25 cellular contexts compared by ENCODE assay signal in the genomic region with DNA sequence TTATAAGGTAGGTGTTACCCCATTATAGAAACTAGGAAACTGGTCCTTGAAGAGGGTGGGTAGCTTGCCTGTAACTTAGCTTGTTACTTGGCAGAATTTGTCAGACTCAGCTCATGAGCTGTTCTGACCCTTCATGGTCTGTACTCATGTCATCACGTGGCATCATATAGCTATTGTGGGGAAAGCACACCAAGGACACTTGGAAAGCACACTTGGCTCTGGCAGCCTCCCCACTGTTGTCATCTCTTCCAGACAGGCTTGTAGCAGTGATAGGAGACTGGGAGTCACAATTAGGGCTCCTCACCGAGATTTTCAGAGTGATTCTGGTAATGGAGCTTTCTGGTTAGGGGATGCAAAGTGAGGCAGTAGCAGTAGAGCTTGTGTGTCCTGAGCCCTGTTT.
"Had no signal": no experiment of that assay in that cellular context is flagged by ENCODE, and none has a peak within 500 bp of the region (broad histone marks: within the 10 kb centered on the region; RNA-seq: fewer than 3 reads in every experiment).

No MANE protein-coding gene starts in this region.

- H3K4me1 ChIP-seq: right lobe of liver, vagina had no signal

- H3K27ac Mint-ChIP-seq: activated CD8-positive, alpha-beta memory T cell treated with anti-CD3 and anti-CD28 coated beads, Interleukin-2, amount 10 ng/mL, durations not matched to agents 7 days and 5 days; activated CD8-positive, alpha-beta T cell treated with anti-CD3 and anti-CD28 coated beads, Interleukin-2, amount 10 ng/mL, durations not matched to agents 7 days and 5 days; activated naive CD4-positive, alpha-beta T cell treated with anti-CD3 and anti-CD28 coated beads, Interleukin-2, amount 10 ng/mL, durations not matched to agents 7 days and 5 days; activated naive CD8-positive, alpha-beta T cell treated with anti-CD3 and anti-CD28 coated beads, Interleukin-2, amount 10 ng/mL, durations not matched to agents 7 days and 5 days; memory B cell; natural killer cell treated with Interleukin-12 subunit alpha and Interleukin-12 subunit beta and Interleukin-15 and Interleukin-18, amount 100 ng/mL, for 72 hours; stimulated activated effector memory CD8-positive, alpha-beta T cell treated with anti-CD3 and anti-CD28 coated beads, Interleukin-12 subunit alpha, Interleukin-12 subunit beta, amount 100 ng/mL, for 72 hours; stimulated activated naive CD8-positive, alpha-beta T cell treated with anti-CD3 and anti-CD28 coated beads, Interleukin-15, Interleukin-2, amounts not matched to agents 100 ng/mL and 50 ng/mL, for 24 hours; T-helper 2 cell treated with Interferon-gamma antibody and Interleukin-4, amounts not matched to agents 5 μg/mL and 100 μg/mL, for 36 hours had no signal

- ATAC-seq: activated CD4-positive, alpha-beta T cell treated with anti-CD3 and anti-CD28 coated beads for 36 hours; activated CD8-positive, alpha-beta memory T cell treated with anti-CD3 and anti-CD28 coated beads, Interleukin-2, amount 10 ng/mL, durations not matched to agents 7 days and 5 days; activated CD8-positive, alpha-beta T cell treated with anti-CD3 and anti-CD28 coated beads, Interleukin-2, amount 10 ng/mL, durations not matched to agents 7 days and 5 days; foreskin keratinocyte; natural killer cell treated with Interleukin-12 subunit alpha and Interleukin-12 subunit beta and Interleukin-15 and Interleukin-18, amount 100 ng/mL, for 72 hours; right lobe of liver; stimulated activated effector memory CD8-positive, alpha-beta T cell treated with anti-CD3 and anti-CD28 coated beads, Interleukin-12 subunit alpha, Interleukin-12 subunit beta, amount 100 ng/mL, for 72 hours had no signal

- H3K4me3 ChIP-seq: ascending aorta, esophagus muscularis mucosa, right lobe of liver, thoracic aorta, upper lobe of left lung, vagina had no signal

- H3K4me3 Mint-ChIP-seq: activated CD4-positive, alpha-beta T cell treated with anti-CD3 and anti-CD28 coated beads for 36 hours; activated CD8-positive, alpha-beta memory T cell treated with anti-CD3 and anti-CD28 coated beads, Interleukin-2, amount 10 ng/mL, durations not matched to agents 7 days and 5 days; activated CD8-positive, alpha-beta T cell treated with anti-CD3 and anti-CD28 coated beads, Interleukin-2, amount 10 ng/mL, durations not matched to agents 7 days and 5 days; activated naive CD4-positive, alpha-beta T cell treated with anti-CD3 and anti-CD28 coated beads, Interleukin-2, amount 10 ng/mL, durations not matched to agents 7 days and 5 days; activated naive CD8-positive, alpha-beta T cell treated with anti-CD3 and anti-CD28 coated beads, Interleukin-2, amount 10 ng/mL, durations not matched to agents 7 days and 5 days; memory B cell; natural killer cell treated with Interleukin-12 subunit alpha and Interleukin-12 subunit beta and Interleukin-15 and Interleukin-18, amount 100 ng/mL, for 72 hours; stimulated activated effector memory CD8-positive, alpha-beta T cell treated with anti-CD3 and anti-CD28 coated beads, Interleukin-12 subunit alpha, Interleukin-12 subunit beta, amount 100 ng/mL, for 72 hours; stimulated activated naive CD8-positive, alpha-beta T cell treated with anti-CD3 and anti-CD28 coated beads, Interleukin-15, Interleukin-2, amounts not matched to agents 100 ng/mL and 50 ng/mL, for 24 hours; T-helper 2 cell treated with Interferon-gamma antibody and Interleukin-4, amounts not matched to agents 5 μg/mL and 100 μg/mL, for 36 hours had no signal

- DNase-seq: activated CD4-positive, alpha-beta T cell treated with anti-CD3 and anti-CD28 coated beads for 36 hours; activated CD4-positive, CD25-positive, alpha-beta regulatory T cell; activated CD8-positive, alpha-beta memory T cell treated with anti-CD3 and anti-CD28 coated beads, Interleukin-2, amount 10 ng/mL, durations not matched to agents 7 days and 5 days; activated CD8-positive, alpha-beta T cell treated with anti-CD3 and anti-CD28 coated beads, Interleukin-2, amount 10 ng/mL, durations not matched to agents 7 days and 5 days; activated gamma-delta T cell; activated naive CD4-positive, alpha-beta T cell treated with anti-CD3 and anti-CD28 coated beads, Interleukin-2, amount 10 ng/mL, durations not matched to agents 7 days and 5 days; activated naive CD8-positive, alpha-beta T cell treated with anti-CD3 and anti-CD28 coated beads, Interleukin-2, amount 10 ng/mL, durations not matched to agents 7 days and 5 days; brain microvascular endothelial cell; caudate nucleus; foreskin keratinocyte; right lobe of liver; stimulated activated CD4-positive, alpha-beta T cell treated with anti-CD3 and anti-CD28 coated beads, Interleukin-12 subunit alpha, Interleukin-12 subunit beta, amount 100 ng/mL, for 4 hours; stimulated activated CD4-positive, alpha-beta T cell treated with anti-CD3 and anti-CD28 coated beads, Interleukin-4, amount 100 ng/mL, for 1 hour; upper lobe of left lung had no signal

- H3K9me3 ChIP-seq: ascending aorta, esophagus muscularis mucosa, neutrophil, right lobe of liver, thoracic aorta, upper lobe of left lung, vagina had no signal

- H3K9me3 Mint-ChIP-seq: activated naive CD4-positive, alpha-beta T cell treated with anti-CD3 and anti-CD28 coated beads, Interleukin-2, amount 10 ng/mL, durations not matched to agents 7 days and 5 days; activated naive CD8-positive, alpha-beta T cell treated with anti-CD3 and anti-CD28 coated beads, Interleukin-2, amount 10 ng/mL, durations not matched to agents 7 days and 5 days; memory B cell; natural killer cell treated with Interleukin-12 subunit alpha and Interleukin-12 subunit beta and Interleukin-15 and Interleukin-18, amount 100 ng/mL, for 72 hours; stimulated activated effector memory CD8-positive, alpha-beta T cell treated with anti-CD3 and anti-CD28 coated beads, Interleukin-12 subunit alpha, Interleukin-12 subunit beta, amount 100 ng/mL, for 72 hours; stimulated activated naive CD8-positive, alpha-beta T cell treated with anti-CD3 and anti-CD28 coated beads, Interleukin-15, Interleukin-2, amounts not matched to agents 100 ng/mL and 50 ng/mL, for 24 hours; T-helper 2 cell treated with Interferon-gamma antibody and Interleukin-4, amounts not matched to agents 5 μg/mL and 100 μg/mL, for 36 hours had no signal

- H3K27me3 ChIP-seq: ascending aorta, brain microvascular endothelial cell, esophagus muscularis mucosa, foreskin keratinocyte, neutrophil, right lobe of liver, upper lobe of left lung, vagina had no signal

- FAIRE-seq: islet of Langerhans had no signal

- H3K27ac ChIP-seq: ascending aorta, brain microvascular endothelial cell, neutrophil, right lobe of liver, thoracic aorta, upper lobe of left lung, vagina had no signal

- H3K27me3 Mint-ChIP-seq: activated CD4-positive, alpha-beta T cell treated with anti-CD3 and anti-CD28 coated beads for 36 hours; activated CD8-positive, alpha-beta memory T cell treated with anti-CD3 and anti-CD28 coated beads, Interleukin-2, amount 10 ng/mL, durations not matched to agents 7 days and 5 days; activated naive CD4-positive, alpha-beta T cell treated with anti-CD3 and anti-CD28 coated beads, Interleukin-2, amount 10 ng/mL, durations not matched to agents 7 days and 5 days; activated naive CD8-positive, alpha-beta T cell treated with anti-CD3 and anti-CD28 coated beads, Interleukin-2, amount 10 ng/mL, durations not matched to agents 7 days and 5 days; memory B cell; natural killer cell treated with Interleukin-12 subunit alpha and Interleukin-12 subunit beta and Interleukin-15 and Interleukin-18, amount 100 ng/mL, for 72 hours; stimulated activated naive CD8-positive, alpha-beta T cell treated with anti-CD3 and anti-CD28 coated beads, Interleukin-15, Interleukin-2, amounts not matched to agents 100 ng/mL and 50 ng/mL, for 24 hours had no signal
